8 cellular contexts compared by ENCODE assay signal in genomic region chr6:154154389-154154967, GRCh38.
DNase-seq lines count a peak whose midpoint lies in the region; FAIRE-seq and TF ChIP-seq lines count a peak whose summit lies in the region.

No MANE protein-coding gene starts in this region.

- no peak for TF ChIP-seq EP300 in H1 (IDR thresholded peaks at IDR 0.05; ENCODE audit: borderline replicate concordance in 1 of 2, low read depth in 2 of 2, low read length in 2 of 2)

- H3K79me1 ChIP-seq in H1 (ENCODE audit: low read depth, low read length): no peaks in the 10 kb centered on the region

- no peaks in the 10 kb centered on the region for H3F3A ChIP-seq in neural progenitor cell (ENCODE audit: low read depth)

- no peaks in the 10 kb centered on the region for H3K27me3 Mint-ChIP-seq in activated CD4-positive, alpha-beta memory T cell treated with anti-CD3 and anti-CD28 coated beads, Interleukin-2, amount 10 ng/mL, durations not matched to agents 7 days and 5 days
- H3K27me3 Mint-ChIP-seq in neural progenitor cell (ENCODE audit: insufficient read depth, low read depth) (peaks cover 4% of the 10 kb centered on the region), type B pancreatic cell (no peaks in the 10 kb centered on the region)

- H3K4me1 ChIP-seq in H1 (replicated peaks in 1 of 4; ENCODE audit: control insufficient read depth in 3 of 4, insufficient read depth in 4 of 4, low read length in 3 of 4) (no peaks in the 10 kb centered on the region), neural progenitor cell (peaks cover 7% of the 10 kb centered on the region)

- H3K14ac ChIP-seq in H1 (ENCODE audit: insufficient read length): no peak overlapping the region

- H3K36me3 ChIP-seq in H7 (replicated peaks; ENCODE audit: control insufficient read depth, insufficient read depth, low read length): no peaks in the 10 kb centered on the region
- no peaks in the 10 kb centered on the region for H3K36me3 ChIP-seq in H1 (ENCODE audit: control insufficient read depth in 2 of 4, insufficient read depth in 4 of 4, low read length in 3 of 4)
- no peaks in the 10 kb centered on the region for H3K36me3 ChIP-seq in neural progenitor cell

- H3K4ac ChIP-seq in H1 (replicated peaks; ENCODE audit: insufficient read length, low read depth, low read length): no peak overlapping the region

- no peak overlapping the region for H3K27ac Mint-ChIP-seq in activated CD4-positive, alpha-beta memory T cell treated with anti-CD3 and anti-CD28 coated beads, Interleukin-2, amount 10 ng/mL, durations not matched to agents 7 days and 5 days
- H3K27ac Mint-ChIP-seq in neural progenitor cell (no peak overlapping the region), type B pancreatic cell (no peak overlapping the region)

- H3K4me3 Mint-ChIP-seq in activated CD4-positive, alpha-beta memory T cell treated with anti-CD3 and anti-CD28 coated beads, Interleukin-2, amount 10 ng/mL, durations not matched to agents 7 days and 5 days: no peak overlapping the region
- H3K4me3 Mint-ChIP-seq in neural progenitor cell (no peak overlapping the region), type B pancreatic cell (no peak overlapping the region)

- no peaks in the 10 kb centered on the region; the same call in 1 of the 2 replicates for H3K23me2 ChIP-seq in H1 (ENCODE audit: low read depth, low read length)

- H2BK12ac ChIP-seq in H1 (ENCODE audit: low read depth, low read length): no peak overlapping the region

- H4K20me1 ChIP-seq in H1 (replicated peaks in 1 of 2; ENCODE audit: control insufficient read depth in 1 of 2, insufficient read depth in 2 of 2, low read length in 2 of 2) (no peaks in the 10 kb centered on the region), neural progenitor cell (ENCODE audit: low read depth) (no peaks in the 10 kb centered on the region)

- no peak overlapping the region for H2BK5ac ChIP-seq in H1 (ENCODE audit: low read depth, low read length)

- no peak overlapping the region for H3K27ac ChIP-seq in H1 (ENCODE audit: low read depth, low read length)
- no peak overlapping the region for H3K27ac ChIP-seq in neural progenitor cell

- TF ChIP-seq POLR2A in H1 (IDR thresholded peaks at IDR 0.05; ENCODE audit: control extremely low read depth in 1 of 2, low read depth in 2 of 2, low read length in 2 of 2): no peak

- no peak overlapping the region for H3K9ac ChIP-seq in H1 (replicated peaks in 1 of 4; ENCODE audit: extremely low read depth in 1 of 4, low read depth in 3 of 4, low read length in 3 of 4)
- no peak overlapping the region for H3K9ac ChIP-seq in neural progenitor cell

- no peaks in the 10 kb centered on the region for H3K79me2 ChIP-seq in H1 (ENCODE audit: control insufficient read depth in 1 of 2, insufficient read depth in 2 of 2, low read length in 2 of 2)
- H3K79me2 ChIP-seq in neural progenitor cell (ENCODE audit: low read depth): no peaks in the 10 kb centered on the region

- H3K27me3 ChIP-seq in H7 (ENCODE audit: control insufficient read depth, insufficient read depth, low read length) (no peaks in the 10 kb centered on the region), H1 (replicated peaks in 1 of 4; ENCODE audit: control insufficient read depth in 3 of 4, extremely low read depth in 1 of 4, insufficient read depth in 3 of 4, low read length in 3 of 4) (no peaks in the 10 kb centered on the region), neural progenitor cell (no peaks in the 10 kb centered on the region)

- peak in 2 of 3 experiments; percentile 45 to 64; a peak in 3 of 4 replicates for TF ChIP-seq CTCF in H1 (IDR thresholded peaks at IDR 0.05; ENCODE audit: control extremely low read depth in 1 of 3, insufficient read depth in 1 of 3, low read depth in 1 of 3, low read length in 3 of 3)
- peak; percentile 84 for TF ChIP-seq CTCF in neural progenitor cell (IDR thresholded peaks at IDR 0.05)
- TF ChIP-seq CTCF in type B pancreatic cell (conservative IDR thresholded peaks at IDR 0.05): peak; percentile 94

- CTCF ChIA-PET in activated CD4-positive, alpha-beta memory T cell treated with anti-CD3 and anti-CD28 coated beads, Interleukin-2, amount 10 ng/mL, durations not matched to agents 7 days and 5 days (lab: Charles Lee): interaction anchor here (0.7 to 3.9 kb wide), 12 partner anchors 10 to 772 kb away, joined by 3 to 86 read pairs (median 4); no protein-coding TSS in a partner anchor
- CTCF ChIA-PET in H1 (lab: Charles Lee; ENCODE audit: partially characterized antibody): interaction anchor here (0.5 to 2.4 kb wide), 27 partner anchors 12 to 766 kb away, joined by 3 to 11 read pairs (median 4); no protein-coding TSS in a partner anchor

- H4K5ac ChIP-seq in H1 (ENCODE audit: insufficient read length, low read depth, low read length): no peak overlapping the region

- H3K23ac ChIP-seq in H1 (ENCODE audit: insufficient read length): no peak overlapping the region

- H3K36me3 Mint-ChIP-seq in activated CD4-positive, alpha-beta memory T cell treated with anti-CD3 and anti-CD28 coated beads, Interleukin-2, amount 10 ng/mL, durations not matched to agents 7 days and 5 days (ENCODE audit: low read depth): peaks cover 3% of the 10 kb centered on the region
- no peaks in the 10 kb centered on the region for H3K36me3 Mint-ChIP-seq in neural progenitor cell
- no peaks in the 10 kb centered on the region for H3K36me3 Mint-ChIP-seq in type B pancreatic cell

- POLR2A ChIA-PET in activated CD4-positive, alpha-beta memory T cell treated with anti-CD3 and anti-CD28 coated beads, Interleukin-2, amount 10 ng/mL, durations not matched to agents 7 days and 5 days (lab: Charles Lee): no interaction called here
- POLR2A ChIA-PET in H1 (lab: Charles Lee; ENCODE audit: partially characterized antibody): no interaction called here

- H3K4me3 ChIP-seq in H7 (ENCODE audit: insufficient read depth, low read depth, low read length) (no peak overlapping the region), H1 (ENCODE audit: extremely low read depth in 1 of 4, insufficient read depth in 2 of 4, low read depth in 3 of 4, low read length in 4 of 4) (no peak overlapping the region; a peak in 1 of 8 replicates), neural progenitor cell (no peak overlapping the region)

- peaks cover 9 to 12% of the 10 kb centered on the region in 2 experiments for H3K9me3 ChIP-seq in H1 (ENCODE audit: insufficient read depth in 2 of 2, low read depth in 1 of 2, low read length in 1 of 2)
- H3K9me3 ChIP-seq in neural progenitor cell (ENCODE audit: low read depth): no peaks in the 10 kb centered on the region

- H3K18ac ChIP-seq in H1 (ENCODE audit: extremely low read depth, low read length): no peak overlapping the region

- H3K4me2 ChIP-seq in H1 (ENCODE audit: insufficient read depth in 1 of 2, low read depth in 2 of 2, low read length in 2 of 2) (no peak overlapping the region), neural progenitor cell (no peak overlapping the region)

- no peak overlapping the region for H4K8ac ChIP-seq in H1 (ENCODE audit: extremely low read depth, insufficient read depth, low read length)

- no peak overlapping the region for H3K56ac ChIP-seq in H1 (replicated peaks; ENCODE audit: insufficient read length, low read depth, low read length)

- H4K91ac ChIP-seq in H1 (replicated peaks; ENCODE audit: insufficient read length, low read length): no peak overlapping the region

- peak; percentile 19 for FAIRE-seq in H1 (lab: Jason Lieb, UNC)

- H2BK20ac ChIP-seq in H1 (ENCODE audit: low read length): no peak overlapping the region

- H2AFZ ChIP-seq in H1 (ENCODE audit: low read length) (no peak overlapping the region), neural progenitor cell (replicated peaks) (no peak overlapping the region)

- no peaks in the 10 kb centered on the region for H3K9me3 Mint-ChIP-seq in activated CD4-positive, alpha-beta memory T cell treated with anti-CD3 and anti-CD28 coated beads, Interleukin-2, amount 10 ng/mL, durations not matched to agents 7 days and 5 days
- H3K9me3 Mint-ChIP-seq in neural progenitor cell (peaks cover 4% of the 10 kb centered on the region), type B pancreatic cell (peaks cover 3% of the 10 kb centered on the region)

- H3K4me1 Mint-ChIP-seq in activated CD4-positive, alpha-beta memory T cell treated with anti-CD3 and anti-CD28 coated beads, Interleukin-2, amount 10 ng/mL, durations not matched to agents 7 days and 5 days: peaks cover 27% of the 10 kb centered on the region
- H3K4me1 Mint-ChIP-seq in neural progenitor cell: peaks cover 10% of the 10 kb centered on the region
- peaks cover 18% of the 10 kb centered on the region for H3K4me1 Mint-ChIP-seq in type B pancreatic cell (ENCODE audit: unreplicated experiment)

- no peak overlapping the region for H2BK15ac ChIP-seq in H1 (ENCODE audit: low read length)

- H2BK120ac ChIP-seq in H1 (replicated peaks; ENCODE audit: low read depth, low read length): no peak overlapping the region

- 56% methylated on average over 6 of the region's 6 CpGs; no CpG with 5 or more reads in 1 of the 2 experiments for WGBS in H1 (ENCODE audit: extremely low coverage in 1 of 2, insufficient coverage in 1 of 2, insufficient read length in 1 of 2, insufficient replicate concordance in 2 of 2, low coverage in 1 of 2, low lambda C conversion rate in 2 of 2, missing lambda C conversion rate in 1 of 2), 2 experiments

- TF ChIP-seq RAD21 in H1 (IDR thresholded peaks at IDR 0.05 in 1 of 2, conservative IDR thresholded peaks at IDR 0.05 in 1 of 2; ENCODE audit: low read depth in 2 of 2, low read length in 2 of 2): peak; percentile 82 to 86

- H2AK5ac ChIP-seq in H1 (ENCODE audit: low read depth, low read length): no peak overlapping the region

- DNase-seq in Ammon's horn (ENCODE audit: low spot score): peak; percentile 82
- peak; percentile 18 for DNase-seq in H7
- peak; percentile 70 for DNase-seq in NCI-H69 (lab: John Stamatoyannopoulos, UW)
- peak; percentile 67 for DNase-seq in activated CD4-positive, alpha-beta memory T cell treated with anti-CD3 and anti-CD28 coated beads, Interleukin-2, amount 10 ng/mL, durations not matched to agents 7 days and 5 days
- DNase-seq in H1 (ENCODE audit: low read depth in 1 of 2, low spot score in 2 of 2): no peak
- peak; percentile 77 for DNase-seq in neural progenitor cell (ENCODE audit: low spot score)
- no peak for DNase-seq in type B pancreatic cell (ENCODE audit: extremely low spot score, unreplicated experiment)
- no peak for DNase-seq in HuH-7.5 (ENCODE audit: low spot score)

TF ChIP-seq in H1, 55 proteins besides CTCF, POLR2A, EP300 and RAD21 (continues in another document):
- TF ChIP-seq SIRT6 (IDR thresholded peaks at IDR 0.05; ENCODE audit: low read length) (no peak), SIX5 (IDR thresholded peaks at IDR 0.05; ENCODE audit: low read depth, low read length) (no peak), SRF (IDR thresholded peaks at IDR 0.05; ENCODE audit: low read depth, low read length) (no peak), TBP (IDR thresholded peaks at IDR 0.05; ENCODE audit: low read depth, low read length) (no peak), USF2 (IDR thresholded peaks at IDR 0.05; ENCODE audit: low read length) (no peak)

Comparison
In these comparisons a context has a peak if more than half of its experiments do, and no peak if none do; other contexts are left out.
1. DNase-seq: peak in Ammon's horn (single experiment), H7 (single experiment), NCI-H69 (single experiment), activated CD4-positive, alpha-beta memory T cell treated with anti-CD3 and anti-CD28 coated beads, Interleukin-2, amount 10 ng/mL, durations not matched to agents 7 days and 5 days (single experiment) and neural progenitor cell (single experiment); none in H1 (0 of 2), type B pancreatic cell (single experiment) and HuH-7.5 (single experiment).
2. Peak in every context shown above with its lines, with median percentiles within 50 percentile points of each other: CTCF ChIP-seq.